Comparison of ENCODE assay signal across 8 cellular contexts in genomic region chr5:151223447-151224264, GRCh38. TPM values are rescaled to one million over a fixed set of nuclear protein-coding genes. Genes with fewer than 3 reads are reported as not detected.
DNase-seq lines count a peak whose midpoint lies in the region; ATAC-seq and TF ChIP-seq lines count a peak whose summit lies in the region.

Gene CCDC69 (minus strand): TSS chr5:151224092. CDS start chr5:151223970, 122 bp downstream.

- H3K4me3 ChIP-seq in KMS-11 (IDR thresholded peaks at IDR 0.05; ENCODE audit: insufficient read depth, low read depth, low read length) (no peak within 1 kb of the TSS), SU-DHL-6 (ENCODE audit: insufficient read depth, low read length, poor library complexity, severe bottlenecking) (peak within 1 kb of the TSS; percentile 71), ascending aorta (peak within 1 kb of the TSS; percentile 71 to 73)

- H3K27ac ChIP-seq in KMS-11 (no peak within 1 kb of the TSS), SU-DHL-6 (ENCODE audit: low read depth, low read length) (peak within 1 kb of the TSS; percentile 98), ascending aorta (peak within 1 kb of the TSS; percentile 55 to 77)

- DNase-seq in GM10266 (ENCODE audit: extremely low spot score) (peak; percentile 74), ascending aorta (ENCODE audit: low spot score in 2 of 2) (peak in 1 of 2 donors; percentile 88), hepatic stellate cell (ENCODE audit: low spot score) (peak; percentile 80), pulmonary artery endothelial cell (ENCODE audit: low read depth, low spot score) (peak; percentile 37), middle frontal gyrus (ENCODE audit: extremely low spot score, low spot score) (no peak)

- H3K9me3 ChIP-seq in SU-DHL-6 (ENCODE audit: insufficient read depth, low read length) (no peaks in the 10 kb centered on the region), ascending aorta (no peaks in the 10 kb centered on the region)

- peak within 1 kb of the TSS; percentile 63 for H3K4me2 ChIP-seq in KMS-11
- peak within 1 kb of the TSS; percentile 96 for H3K4me2 ChIP-seq in SU-DHL-6 (ENCODE audit: low read depth, low read length, poor library complexity, severe bottlenecking)

- H3F3A ChIP-seq in SU-DHL-6 (ENCODE audit: insufficient read depth) = peaks cover 78% of the 10 kb centered on the region

- H2AFZ ChIP-seq in KMS-11 (ENCODE audit: low read depth) = peak within 1 kb of the TSS; percentile 66
- H2AFZ ChIP-seq in SU-DHL-6 (ENCODE audit: low read depth, low read length, severe bottlenecking) = no peak within 1 kb of the TSS

- H3K9ac ChIP-seq in KMS-11 = peak within 1 kb of the TSS; percentile 51; the same call in 1 of the 2 replicates
- peak within 1 kb of the TSS; percentile 96 for H3K9ac ChIP-seq in SU-DHL-6 (ENCODE audit: low read length)

- no peaks in the 10 kb centered on the region for H4K20me1 ChIP-seq in KMS-11 (ENCODE audit: insufficient read depth)
- H4K20me1 ChIP-seq in SU-DHL-6 (ENCODE audit: low read depth, low read length) = no peaks in the 10 kb centered on the region

- H3K4me1 ChIP-seq in KMS-11 (ENCODE audit: low read depth, poor library complexity, severe bottlenecking) = peaks cover 18% of the 10 kb centered on the region
- H3K4me1 ChIP-seq in ascending aorta = peaks cover 13 to 17% of the 10 kb centered on the region in 2 donors

- ATAC-seq in GM21786 (IDR thresholded peaks at IDR 0.05; ENCODE audit: unreplicated experiment) = peak; percentile 63

- intact Hi-C loops in ascending aorta (cut with DNase I) = loop anchor here (1.0 to 5.0 kb wide), 2 partner anchors 15 to 96 kb away; no protein-coding TSS in a partner anchor

- H3K9me2 ChIP-seq in SU-DHL-6 (replicated peaks; ENCODE audit: insufficient read depth, low read length) = no peaks in the 10 kb centered on the region

- no peaks in the 10 kb centered on the region for H3K27me3 ChIP-seq in KMS-11 (ENCODE audit: insufficient read depth, low read depth)
- no peaks in the 10 kb centered on the region for H3K27me3 ChIP-seq in SU-DHL-6 (ENCODE audit: low read length)
- no peaks in the 10 kb centered on the region for H3K27me3 ChIP-seq in ascending aorta

- no peaks in the 10 kb centered on the region for H3K36me3 ChIP-seq in KMS-11 (ENCODE audit: insufficient read depth)
- peaks cover 3% of the 10 kb centered on the region; the same call in 1 of the 2 replicates for H3K36me3 ChIP-seq in SU-DHL-6 (ENCODE audit: low read length)
- no peaks in the 10 kb centered on the region for H3K36me3 ChIP-seq in ascending aorta

- H3K79me2 ChIP-seq in KMS-11 (ENCODE audit: insufficient read depth, low read depth) (no peaks in the 10 kb centered on the region), SU-DHL-6 (ENCODE audit: insufficient read depth, low read length) (peaks cover 54% of the 10 kb centered on the region)

- TF ChIP-seq CTCF in GM10266 (IDR thresholded peaks at IDR 0.05; ENCODE audit: control insufficient read depth, insufficient read depth, low read depth, missing control alignments) (no peak), KMS-11 (conservative IDR thresholded peaks at IDR 0.05; ENCODE audit: low read depth, low read length) (no peak), SU-DHL-6 (IDR thresholded peaks at IDR 0.05; ENCODE audit: insufficient read depth, low read length, poor library complexity, severe bottlenecking) (no peak), ascending aorta (IDR thresholded peaks at IDR 0.05) (peak in 1 of 3 experiments; percentile 33)

RNA-seq across cellular contexts. Expression of gene CCDC69, which starts in this region (rescaled TPM):
- total RNA-seq in ascending aorta (101 TPM), pulmonary artery endothelial cell (8.2 and 8.9 TPM in 2 replicates)

Comparison
In these comparisons a context has a peak if more than half of its experiments do, and no peak if none do; other contexts are left out.
1. RNA of gene CCDC69 (total RNA-seq): 101 TPM in ascending aorta (single experiment); 8.2 to 8.9 TPM in pulmonary artery endothelial cell; every median in the first group is over 10 times any median in the second.